Comparison of ENCODE assay signal across 21 cellular contexts in genomic region chr16:23401142-23401541, GRCh38.
"Had no signal": no experiment of that assay in that cellular context is flagged by ENCODE, and none has a peak within 500 bp of the region (broad histone marks: within the 10 kb centered on the region; RNA-seq: fewer than 3 reads in every experiment).

No MANE protein-coding gene starts in this region.

- H3K27me3 ChIP-seq: heart right ventricle had no signal

- H3K9me3 Mint-ChIP-seq: activated naive CD8-positive, alpha-beta T cell treated with anti-CD3 and anti-CD28 coated beads for 36 hours; activated T-cell treated with anti-CD3 and anti-CD28 coated beads, Interleukin-2, amount 50 U/mL, for 4 hours; activated T-helper 2 cell treated with anti-CD3 and anti-CD28 coated beads, Interferon-gamma antibody, Interleukin-2, Interleukin-4, amounts not matched to agents 10 μg/mL and 5 μg/mL and 100 μg/mL, durations not matched to agents 14 hours and 24 hours and 36 hours; naive B cell; neural crest cell; T-cell; T-helper 2 cell treated with Interferon-gamma antibody and Interleukin-4, amounts not matched to agents 5 μg/mL and 100 μg/mL, for 36 hours had no signal

- H3K9me3 ChIP-seq: heart right ventricle had no signal

- H3K27ac Mint-ChIP-seq: activated naive CD8-positive, alpha-beta T cell treated with anti-CD3 and anti-CD28 coated beads for 36 hours; activated T-helper 2 cell treated with anti-CD3 and anti-CD28 coated beads, Interferon-gamma antibody, Interleukin-2, Interleukin-4, amounts not matched to agents 10 μg/mL and 5 μg/mL and 100 μg/mL, durations not matched to agents 14 hours and 24 hours and 36 hours; T-cell; T-helper 2 cell treated with Interferon-gamma antibody and Interleukin-4, amounts not matched to agents 5 μg/mL and 100 μg/mL, for 36 hours had no signal

- ATAC-seq: activated T-cell treated with anti-CD3 and anti-CD28 coated beads, Interleukin-2, amount 50 U/mL, for 4 hours; heart right ventricle; left cardiac atrium; stimulated activated naive CD8-positive, alpha-beta T cell treated with anti-CD3 and anti-CD28 coated beads, Interleukin-15, Interleukin-2, amounts not matched to agents 100 U/mL and 50 U/mL, for 24 hours; T-cell had no signal

- H3K27me3 Mint-ChIP-seq: activated naive CD8-positive, alpha-beta T cell treated with anti-CD3 and anti-CD28 coated beads for 36 hours; naive B cell; T-cell had no signal

- H3K4me1 Mint-ChIP-seq: activated naive CD8-positive, alpha-beta T cell treated with anti-CD3 and anti-CD28 coated beads for 36 hours; naive B cell; T-cell had no signal

- H3K27ac ChIP-seq: heart right ventricle had no signal

- DNase-seq: activated CD4-positive, alpha-beta T cell treated with anti-CD3 and anti-CD28 coated beads for 1 hour; activated CD8-positive, alpha-beta memory T cell treated with anti-CD3 and anti-CD28 coated beads for 24 hours; activated CD8-positive, alpha-beta memory T cell treated with anti-CD3 and anti-CD28 coated beads, Interleukin-2, amount 50 U/mL, for 48 hours; activated naive CD4-positive, alpha-beta T cell; activated naive CD8-positive, alpha-beta T cell treated with anti-CD3 and anti-CD28 coated beads for 36 hours; activated T-cell treated with anti-CD3 and anti-CD28 coated beads, Interleukin-2, amount 50 U/mL, for 4 hours; dermis blood vessel endothelial cell; effector CD8-positive, alpha-beta T cell; erythroblast; foreskin fibroblast; heart right ventricle; islet precursor cell; left cardiac atrium; naive B cell; retina; stimulated activated CD4-positive, alpha-beta T cell treated with anti-CD3 and anti-CD28 coated beads, Interleukin-4, amount 100 ng/mL, for 1 hour; stimulated activated naive CD8-positive, alpha-beta T cell treated with anti-CD3 and anti-CD28 coated beads, Interleukin-15, Interleukin-2, amounts not matched to agents 100 U/mL and 50 U/mL, for 24 hours; T-cell had no signal

- H3K4me3 Mint-ChIP-seq: activated naive CD8-positive, alpha-beta T cell treated with anti-CD3 and anti-CD28 coated beads for 36 hours; activated T-cell treated with anti-CD3 and anti-CD28 coated beads, Interleukin-2, amount 50 U/mL, for 4 hours; naive B cell; neural crest cell; T-cell; T-helper 2 cell treated with Interferon-gamma antibody and Interleukin-4, amounts not matched to agents 5 μg/mL and 100 μg/mL, for 36 hours had no signal

- H3K4me3 ChIP-seq: heart right ventricle had no signal
